In the genomic region with DNA sequence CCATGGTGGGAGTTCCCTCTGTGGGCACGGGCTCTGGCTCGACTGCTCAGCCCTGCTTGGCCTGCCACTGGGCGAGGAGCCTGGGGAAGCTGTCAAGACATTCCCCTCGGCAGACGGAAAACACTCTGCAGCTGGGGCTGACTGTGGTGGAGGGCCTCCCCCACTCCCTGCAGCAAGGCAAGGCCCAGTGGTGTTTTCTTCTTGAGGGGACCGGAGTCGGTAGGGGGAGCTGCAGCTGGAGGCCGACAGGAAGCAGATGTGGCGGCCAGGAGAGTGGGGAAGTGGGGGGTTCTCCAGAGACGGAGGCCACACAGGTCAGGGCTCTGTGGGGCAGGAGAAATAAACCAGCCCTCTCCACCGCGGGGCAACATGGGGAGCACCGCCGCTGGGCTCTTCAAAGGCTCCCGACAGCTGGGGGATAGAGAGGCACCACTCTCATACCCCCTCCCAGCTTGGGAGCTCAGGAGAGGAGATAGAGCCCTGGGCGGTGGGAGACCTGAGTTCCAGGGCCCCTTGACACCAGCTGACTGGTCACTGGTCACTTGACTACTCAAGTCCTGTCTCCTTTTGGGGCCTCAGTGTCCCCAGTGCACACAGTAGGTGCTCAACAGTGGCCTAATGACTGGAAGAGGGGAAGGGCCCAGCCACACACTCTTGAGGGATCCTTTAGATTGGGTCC, we compare ENCODE assay signal across 9 cellular contexts. TPM values are rescaled to one million over a fixed set of nuclear protein-coding genes. Genes with fewer than 3 reads are reported as not detected.
A peak's percentile ranks its signal among the peaks of the same experiment; 100 is the strongest.
DNase-seq lines count a peak whose midpoint lies in the region; ATAC-seq, FAIRE-seq and TF ChIP-seq lines count a peak whose summit lies in the region.
"Had no signal": no experiment of that assay in that cellular context is flagged by ENCODE, and none has a peak within 500 bp of the region (broad histone marks: within the 10 kb centered on the region; RNA-seq: fewer than 3 reads in every experiment).

No MANE protein-coding gene starts in this region.

- no peak for TF ChIP-seq CTCF in RWPE2 (IDR thresholded peaks at IDR 0.05; ENCODE audit: poor library complexity, severe bottlenecking)
- TF ChIP-seq CTCF in heart left ventricle (IDR thresholded peaks at IDR 0.05): peak in 4 of 12 donors; percentile 4 to 29 (median 11)

- H3K4me1 ChIP-seq in RWPE2 (ENCODE audit: insufficient read depth, poor library complexity, severe bottlenecking) (no peaks in the 10 kb centered on the region), heart left ventricle (peaks cover 0 to 66% (median 29%) of the 10 kb centered on the region in 12 donors)

- H3K36me3 ChIP-seq in RWPE2 (ENCODE audit: low read depth) (no peaks in the 10 kb centered on the region), heart left ventricle (peaks cover 0 to 76% (median 29%) of the 10 kb centered on the region in 9 donors)

- FAIRE-seq in GM12891 (lab: Jason Lieb, UNC): peak; percentile 40

- no peaks in the 10 kb centered on the region for H3K9me3 Mint-ChIP-seq in stimulated activated effector memory CD8-positive, alpha-beta T cell treated with anti-CD3 and anti-CD28 coated beads, Interleukin-12 subunit alpha, Interleukin-12 subunit beta, amount 100 ng/mL, for 72 hours

- ATAC-seq in RWPE2 (ENCODE audit: low read depth): no peak; the same call in 2 of the 3 replicates
- ATAC-seq in heart left ventricle: peak in 1 of 4 donors; percentile 10
- ATAC-seq in stimulated activated effector memory CD8-positive, alpha-beta T cell treated with anti-CD3 and anti-CD28 coated beads, Interleukin-12 subunit alpha, Interleukin-12 subunit beta, amount 100 ng/mL, for 72 hours: no peak
- no peak for ATAC-seq in GM21737 (IDR thresholded peaks at IDR 0.05; ENCODE audit: unreplicated experiment)

- H3K36me3 Mint-ChIP-seq in stimulated activated effector memory CD8-positive, alpha-beta T cell treated with anti-CD3 and anti-CD28 coated beads, Interleukin-12 subunit alpha, Interleukin-12 subunit beta, amount 100 ng/mL, for 72 hours: no peaks in the 10 kb centered on the region

- H3K4me1 Mint-ChIP-seq in stimulated activated effector memory CD8-positive, alpha-beta T cell treated with anti-CD3 and anti-CD28 coated beads, Interleukin-12 subunit alpha, Interleukin-12 subunit beta, amount 100 ng/mL, for 72 hours: no peaks in the 10 kb centered on the region

- no peak overlapping the region for H3K27ac ChIP-seq in RWPE2 (ENCODE audit: poor library complexity, severe bottlenecking)
- peak overlapping the region in 4 of 12 donors; percentile 2 to 83 (median 28) for H3K27ac ChIP-seq in heart left ventricle

- H3K4me3 ChIP-seq in RWPE2 (ENCODE audit: severe bottlenecking) (no peak overlapping the region), heart left ventricle (no peak overlapping the region)

- H3K27me3 ChIP-seq in RWPE2 (ENCODE audit: insufficient read depth, poor library complexity, severe bottlenecking) (no peaks in the 10 kb centered on the region), heart left ventricle (no peaks in the 10 kb centered on the region)

- H3K27ac Mint-ChIP-seq in stimulated activated effector memory CD8-positive, alpha-beta T cell treated with anti-CD3 and anti-CD28 coated beads, Interleukin-12 subunit alpha, Interleukin-12 subunit beta, amount 100 ng/mL, for 72 hours: peak overlapping the region; percentile 16

- intact Hi-C loops in heart left ventricle (cut with DNase I): loop anchor here in 1 of 10 donors (5.0 kb wide), 1 partner anchor 62 kb away; no protein-coding TSS in a partner anchor

- peak; percentile 64 for DNase-seq in GM12891 (ENCODE audit: insufficient read length, low spot score)
- DNase-seq in RWPE2 (ENCODE audit: low spot score): peak; percentile 49
- peak in 4 of 5 donors; percentile 23 to 66 (median 32) for DNase-seq in heart left ventricle
- no peak for DNase-seq in stimulated activated effector memory CD8-positive, alpha-beta T cell treated with anti-CD3 and anti-CD28 coated beads, Interleukin-12 subunit alpha, Interleukin-12 subunit beta, amount 100 ng/mL, for 72 hours (ENCODE audit: low spot score in 2 of 2)
- no peak for DNase-seq in NCI-H2081 treated with DMSO at 0.1 percent for 48 hours (lab: John Stamatoyannopoulos, UW)
- DNase-seq in kidney glomerular epithelial cell (lab: John Stamatoyannopoulos, UW): no peak
- no peak for DNase-seq in NCI-H1048 (lab: John Stamatoyannopoulos, UW)
- DNase-seq: mesendoderm had no signal

- TF ChIP-seq POLR2A in GM12891 (IDR thresholded peaks at IDR 0.05; ENCODE audit: low read depth, low read length): no peak
- TF ChIP-seq POLR2A in heart left ventricle (IDR thresholded peaks at IDR 0.05): no peak

- no peak overlapping the region for H3K4me3 Mint-ChIP-seq in stimulated activated effector memory CD8-positive, alpha-beta T cell treated with anti-CD3 and anti-CD28 coated beads, Interleukin-12 subunit alpha, Interleukin-12 subunit beta, amount 100 ng/mL, for 72 hours

- no peaks in the 10 kb centered on the region for H3K9me3 ChIP-seq in RWPE2 (ENCODE audit: severe bottlenecking)
- H3K9me3 ChIP-seq in heart left ventricle: no peaks in the 10 kb centered on the region

- WGBS in heart left ventricle, 4 donors: 61 to 78% (median 69%) methylated on average over 11 to 16 of the region's 16 CpGs

TF ChIP-seq in GM12891, 5 proteins besides CTCF, POLR2A, EP300 and RAD21:
- TF ChIP-seq SPI1 (IDR thresholded peaks at IDR 0.05; ENCODE audit: low read depth, low read length) (no peak; the same call in 1 of the 2 replicates), POU2F2 (IDR thresholded peaks at IDR 0.05; ENCODE audit: low read depth, low read length) (no peak), TAF1 (IDR thresholded peaks at IDR 0.05; ENCODE audit: low read depth, low read length) (no peak), POLR2AphosphoS5 (IDR thresholded peaks at IDR 0.05; ENCODE audit: low read depth, low read length) (no peak)

RNA-seq across cellular contexts. Expression of a gene that starts 43.4 kb away (rescaled TPM):
- polyA plus RNA-seq in GM12891 (2012; ENCODE audit: low read depth, missing spikeins): 73.2 TPM
- total RNA-seq in heart left ventricle: 100 to 1,000 TPM in 8 of 9 donors, 10 to 100 TPM in 1; 86.3 to 180 (median 128) TPM
- 100 to 1,000 TPM in 1 of 2 donors, 10 to 100 TPM in 1; 82.8 to 193 TPM for polyA plus RNA-seq in heart left ventricle

RNA-seq across cellular contexts. Expression of a gene that starts 54.7 kb away (rescaled TPM):
- 0.06 TPM for polyA plus RNA-seq in GM12891 (2012; ENCODE audit: low read depth, missing spikeins)
- total RNA-seq in heart left ventricle: 100 to 1,000 TPM in 1 of 9 donors, 10 to 100 TPM in 8; 44.8 to 122 (median 51.9) TPM
- 10 to 100 TPM; 18.7 to 40.7 TPM for polyA plus RNA-seq in heart left ventricle

Comparison
In these comparisons a context has a peak if more than half of its experiments do, and no peak if none do; other contexts are left out.
1. DNase-seq: peak in GM12891 (single experiment), RWPE2 (single experiment) and heart left ventricle (4 of 5); none in stimulated activated effector memory CD8-positive, alpha-beta T cell treated with anti-CD3 and anti-CD28 coated beads, Interleukin-12 subunit alpha, Interleukin-12 subunit beta, amount 100 ng/mL, for 72 hours (0 of 2), NCI-H2081 treated with DMSO at 0.1 percent for 48 hours (single experiment), kidney glomerular epithelial cell (single experiment) and NCI-H1048 (single experiment).